20 cellular contexts compared by ENCODE assay signal in the genomic region with DNA sequence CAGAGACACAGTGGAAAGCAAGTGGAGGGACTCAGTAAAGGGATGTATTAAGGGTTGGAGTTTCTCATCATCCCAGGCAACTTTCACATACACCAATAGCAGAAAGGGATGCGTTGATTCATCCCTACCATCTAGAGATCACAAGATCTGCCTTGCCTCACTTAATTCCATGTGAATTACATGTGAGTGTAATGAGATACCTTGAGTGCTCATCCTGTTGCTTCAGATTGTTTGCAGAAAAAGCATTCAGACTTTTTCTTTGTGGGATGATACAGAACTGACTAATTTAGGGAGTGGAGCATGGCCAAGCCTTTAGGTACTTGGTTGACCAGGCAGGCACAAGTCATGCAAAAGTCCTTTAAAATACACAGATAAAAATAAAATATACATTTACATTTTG.
DNase-seq lines count a peak whose midpoint lies in the region; TF ChIP-seq lines count a peak whose summit lies in the region.
"Had no signal": no experiment of that assay in that cellular context is flagged by ENCODE, and none has a peak within 500 bp of the region (broad histone marks: within the 10 kb centered on the region; RNA-seq: fewer than 3 reads in every experiment).

No MANE protein-coding gene starts in this region.

- H3K4me2 ChIP-seq in SK-N-SH (peak overlapping the region; percentile 28; the same call in 1 of the 2 replicates), fibroblast of lung (ENCODE audit: extremely low read depth, insufficient read depth, low read length) (no peak overlapping the region), skeletal muscle satellite cell (ENCODE audit: low read length) (peak overlapping the region; percentile 62)
- H3K4me2 ChIP-seq: KMS-11 had no signal

- POLR2A ChIA-PET in SK-N-SH (lab: Yijun Ruan, JAX), result no interaction called here

- no peaks in the 10 kb centered on the region for H3K9me2 ChIP-seq in SK-N-SH

- H3K4me1 ChIP-seq in SK-N-SH (ENCODE audit: control insufficient read depth in 1 of 2, insufficient read depth in 2 of 2, low read depth in 1 of 2, low read length in 1 of 2) (peaks cover 0 to 8% of the 10 kb centered on the region in 2 experiments; a peak in 3 of 4 replicates), fibroblast of lung (ENCODE audit: control insufficient read depth, extremely low read depth, insufficient read depth, low read length) (no peaks in the 10 kb centered on the region), skeletal muscle satellite cell (ENCODE audit: control insufficient read depth, insufficient read depth, low read length) (peaks cover 17% of the 10 kb centered on the region)
- H3K4me1 ChIP-seq: upper lobe of left lung had no signal

- no peaks in the 10 kb centered on the region for H3K9me3 ChIP-seq in SK-N-SH
- no peaks in the 10 kb centered on the region for H3K9me3 ChIP-seq in fibroblast of lung (ENCODE audit: control insufficient read depth, insufficient read depth, low read depth, low read length)
- H3K9me3 ChIP-seq in skeletal muscle satellite cell (replicated peaks; ENCODE audit: low read length), result no peaks in the 10 kb centered on the region
- H3K9me3 ChIP-seq: upper lobe of left lung had no signal

- H3K27me3 ChIP-seq in SK-N-SH (ENCODE audit: insufficient read depth) (no peaks in the 10 kb centered on the region), fibroblast of lung (ENCODE audit: control insufficient read depth, insufficient read depth, low read length) (no peaks in the 10 kb centered on the region), skeletal muscle satellite cell (ENCODE audit: control insufficient read depth, insufficient read depth, low read length) (no peaks in the 10 kb centered on the region)
- H3K27me3 ChIP-seq: upper lobe of left lung had no signal

- CTCF ChIA-PET in SK-N-SH (lab: Yijun Ruan, JAX), result interaction anchor here (1.1 kb wide), 1 partner anchor 11 kb away, joined by 3 read pairs; no protein-coding TSS in a partner anchor

- H3K79me2 ChIP-seq in SK-N-SH (ENCODE audit: insufficient read depth), result no peaks in the 10 kb centered on the region
- H3K79me2 ChIP-seq in fibroblast of lung (ENCODE audit: control insufficient read depth, insufficient read depth, low read length), result no peaks in the 10 kb centered on the region

- peak overlapping the region in 1 of 2 experiments; percentile 92; a peak in 2 of 4 replicates for H3K27ac ChIP-seq in SK-N-SH (ENCODE audit: low read depth in 2 of 2, low read length in 1 of 2)
- no peak overlapping the region for H3K27ac ChIP-seq in fibroblast of lung (ENCODE audit: insufficient read depth, low read length)
- H3K27ac ChIP-seq: KMS-11, skin epidermis, upper lobe of left lung had no signal

- DNase-seq in GM04504 (ENCODE audit: low read depth), result peak; percentile 33
- no peak for DNase-seq in SK-N-SH
- DNase-seq in fibroblast of lung (ENCODE audit: low read depth in 2 of 2), result peak; percentile 8 to 50
- DNase-seq in NCI-H1930 (lab: John Stamatoyannopoulos, UW), result no peak
- DNase-seq in ureter (ENCODE audit: low spot score), result no peak
- no peak for DNase-seq in occipital lobe (lab: John Stamatoyannopoulos, UW)
- DNase-seq: activated gamma-delta T cell; amygdala; C1 segment of cervical spinal cord; effector memory CD4-positive, alpha-beta T cell; hypothalamus; NCI-H1092 treated with DMSO at 0.1 percent for 48 hours; NCI-H2107; SIG-M5; stimulated activated CD4-positive, alpha-beta T cell treated with anti-CD3 and anti-CD28 coated beads, Interleukin-2, amount 100 ng/mL, for 48 hours; stimulated activated naive CD8-positive, alpha-beta T cell treated with anti-CD3 and anti-CD28 coated beads, Interleukin-15, amount 100 ng/mL, for 72 hours; upper lobe of left lung had no signal

- no peaks in the 10 kb centered on the region for H3K36me3 ChIP-seq in SK-N-SH (replicated peaks in 1 of 2; ENCODE audit: control insufficient read depth in 1 of 2, insufficient read depth in 2 of 2, low read length in 1 of 2)
- H3K36me3 ChIP-seq in fibroblast of lung (ENCODE audit: control insufficient read depth, insufficient read depth, low read length), result no peaks in the 10 kb centered on the region
- no peaks in the 10 kb centered on the region for H3K36me3 ChIP-seq in skeletal muscle satellite cell (ENCODE audit: insufficient read depth, low read length)
- H3K36me3 ChIP-seq: upper lobe of left lung had no signal

- H3K9ac ChIP-seq in SK-N-SH, result no peak overlapping the region
- H3K9ac ChIP-seq in fibroblast of lung (ENCODE audit: insufficient read depth, low read length), result no peak overlapping the region
- H3K9ac ChIP-seq in skeletal muscle satellite cell (ENCODE audit: low read depth, low read length), result peak overlapping the region; percentile 64
- H3K9ac ChIP-seq: KMS-11 had no signal

- TF ChIP-seq EP300 in SK-N-SH (IDR thresholded peaks at IDR 0.05; ENCODE audit: borderline replicate concordance in 1 of 2, low read depth in 1 of 2, low read length in 1 of 2), result peak; percentile 28 to 82; a peak in 1 of 4 replicates

- H4K20me1 ChIP-seq in SK-N-SH (ENCODE audit: insufficient read depth), result no peaks in the 10 kb centered on the region
- no peaks in the 10 kb centered on the region for H4K20me1 ChIP-seq in fibroblast of lung (ENCODE audit: control insufficient read depth, extremely low read depth, insufficient read depth, low read length)

- H3K4me3 ChIP-seq in SK-N-SH (ENCODE audit: low read depth in 2 of 2, low read length in 1 of 2), result no peak overlapping the region
- no peak overlapping the region for H3K4me3 ChIP-seq in fibroblast of lung (replicated peaks in 1 of 4; ENCODE audit: control extremely low read depth in 1 of 4, insufficient read depth in 1 of 4, low read depth in 3 of 4, low read length in 4 of 4)
- H3K4me3 ChIP-seq in skeletal muscle satellite cell (ENCODE audit: low read length), result no peak overlapping the region
- H3K4me3 ChIP-seq: skin epidermis, upper lobe of left lung had no signal

- no peak for TF ChIP-seq RAD21 in SK-N-SH (IDR thresholded peaks at IDR 0.05; ENCODE audit: low read length)

- H2AFZ ChIP-seq in SK-N-SH (ENCODE audit: low read depth) (no peak overlapping the region), fibroblast of lung (ENCODE audit: low read length) (no peak overlapping the region)

- TF ChIP-seq CTCF in SK-N-SH (IDR thresholded peaks at IDR 0.05) (no peak), fibroblast of lung (conservative IDR thresholded peaks at IDR 0.05 in 1 of 2, IDR thresholded peaks at IDR 0.05 in 1 of 2; ENCODE audit: low read depth in 1 of 2, low read length in 2 of 2) (no peak)

- 22% methylated on average over 1 of the region's 1 CpG for WGBS in SK-N-SH (ENCODE audit: low lambda C conversion rate)

- H3F3A ChIP-seq in SK-N-SH (replicated peaks; ENCODE audit: insufficient read depth), result peaks cover 10% of the 10 kb centered on the region

TF ChIP-seq in SK-N-SH, 30 proteins besides CTCF, POLR2A, EP300 and RAD21 (continues in another document):
- TF ChIP-seq FOXJ3 (CRISPR knock-in tag; IDR thresholded peaks at IDR 0.05), result no peak
- TF ChIP-seq, protein P1, sequence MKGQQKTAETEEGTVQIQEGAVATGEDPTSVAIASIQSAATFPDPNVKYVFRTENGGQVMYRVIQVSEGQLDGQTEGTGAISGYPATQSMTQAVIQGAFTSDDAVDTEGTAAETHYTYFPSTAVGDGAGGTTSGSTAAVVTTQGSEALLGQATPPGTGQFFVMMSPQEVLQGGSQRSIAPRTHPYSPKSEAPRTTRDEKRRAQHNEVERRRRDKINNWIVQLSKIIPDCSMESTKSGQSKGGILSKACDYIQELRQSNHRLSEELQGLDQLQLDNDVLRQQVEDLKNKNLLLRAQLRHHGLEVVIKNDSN (IDR thresholded peaks at IDR 0.05; ENCODE audit: borderline replicate concordance, low read depth), result no peak
- TF ChIP-seq, protein P2, sequence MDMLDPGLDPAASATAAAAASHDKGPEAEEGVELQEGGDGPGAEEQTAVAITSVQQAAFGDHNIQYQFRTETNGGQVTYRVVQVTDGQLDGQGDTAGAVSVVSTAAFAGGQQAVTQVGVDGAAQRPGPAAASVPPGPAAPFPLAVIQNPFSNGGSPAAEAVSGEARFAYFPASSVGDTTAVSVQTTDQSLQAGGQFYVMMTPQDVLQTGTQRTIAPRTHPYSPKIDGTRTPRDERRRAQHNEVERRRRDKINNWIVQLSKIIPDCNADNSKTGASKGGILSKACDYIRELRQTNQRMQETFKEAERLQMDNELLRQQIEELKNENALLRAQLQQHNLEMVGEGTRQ (IDR thresholded peaks at IDR 0.05; ENCODE audit: borderline replicate concordance, low read depth, low read length), result no peak
- TF ChIP-seq, protein P3, sequence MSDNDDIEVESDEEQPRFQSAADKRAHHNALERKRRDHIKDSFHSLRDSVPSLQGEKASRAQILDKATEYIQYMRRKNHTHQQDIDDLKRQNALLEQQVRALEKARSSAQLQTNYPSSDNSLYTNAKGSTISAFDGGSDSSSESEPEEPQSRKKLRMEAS (IDR thresholded peaks at IDR 0.05; ENCODE audit: low read depth), result peak; percentile 55; the same call in 1 of the 2 replicates
- TF ChIP-seq, protein P4, sequence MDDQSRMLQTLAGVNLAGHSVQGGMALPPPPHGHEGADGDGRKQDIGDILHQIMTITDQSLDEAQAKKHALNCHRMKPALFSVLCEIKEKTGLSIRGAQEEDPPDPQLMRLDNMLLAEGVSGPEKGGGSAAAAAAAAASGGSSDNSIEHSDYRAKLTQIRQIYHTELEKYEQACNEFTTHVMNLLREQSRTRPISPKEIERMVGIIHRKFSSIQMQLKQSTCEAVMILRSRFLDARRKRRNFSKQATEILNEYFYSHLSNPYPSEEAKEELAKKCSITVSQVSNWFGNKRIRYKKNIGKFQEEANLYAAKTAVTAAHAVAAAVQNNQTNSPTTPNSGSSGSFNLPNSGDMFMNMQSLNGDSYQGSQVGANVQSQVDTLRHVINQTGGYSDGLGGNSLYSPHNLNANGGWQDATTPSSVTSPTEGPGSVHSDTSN (IDR thresholded peaks at IDR 0.05), result peak; percentile 79
- no peak for TF ChIP-seq ELF1 (IDR thresholded peaks at IDR 0.05)

Comparison
In these comparisons a context has a peak if more than half of its experiments do, and no peak if none do; other contexts are left out.
1. DNase-seq: peak in GM04504 (single experiment) and fibroblast of lung (2 of 2); none in SK-N-SH (single experiment), NCI-H1930 (0 of 2), ureter (single experiment) and occipital lobe (single experiment).